In genomic region chr5:127014573-127014972, GRCh38 we compare ENCODE assay signal across 1 cellular context.
TF ChIP-seq lines count a peak whose summit lies in the region.

No MANE protein-coding gene starts in this region.

TF ChIP-seq in K562, 482 proteins besides CTCF, POLR2A, EP300 and RAD21 (continued from another document):
- TF ChIP-seq SPI1 (IDR thresholded peaks at IDR 0.05; ENCODE audit: borderline replicate concordance, low read depth, low read length): peak; percentile 59; the same call in 1 of the 2 replicates
